In the genomic region with DNA sequence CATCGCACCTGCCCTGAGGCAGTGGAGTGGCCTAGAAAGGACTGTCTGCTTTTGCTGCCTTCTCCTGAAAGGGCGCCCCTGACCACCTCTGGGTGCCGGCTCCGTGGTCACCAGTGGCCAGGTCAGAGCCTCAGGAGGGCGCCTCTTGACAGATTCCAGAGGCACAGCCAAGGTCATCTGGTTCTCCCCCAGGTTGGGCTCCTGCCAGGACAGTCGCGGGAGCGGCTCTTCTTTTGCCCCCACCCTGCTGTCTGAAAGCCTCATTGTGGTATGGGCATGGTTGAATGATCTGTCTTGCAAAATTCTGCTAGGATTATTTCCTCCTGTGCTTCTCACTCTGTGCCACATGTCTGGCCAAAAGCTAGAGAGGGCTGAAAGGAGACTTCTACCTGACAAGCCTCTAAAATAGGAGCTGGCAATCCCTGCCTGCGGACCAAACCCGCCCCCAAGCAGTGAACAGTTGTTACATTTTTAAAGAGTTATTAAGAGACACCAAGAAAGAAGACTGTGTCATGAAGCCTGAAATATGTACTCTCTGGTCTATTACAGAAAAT, we compare ENCODE assay signal across 13 cellular contexts.
DNase-seq lines count a peak whose midpoint lies in the region; ATAC-seq lines count a peak whose summit lies in the region.
"Had no signal": no experiment of that assay in that cellular context is flagged by ENCODE, and none has a peak within 500 bp of the region (broad histone marks: within the 10 kb centered on the region; RNA-seq: fewer than 3 reads in every experiment).

No MANE protein-coding gene starts in this region.

- H3K4me3 Mint-ChIP-seq in activated CD8-positive, alpha-beta T cell treated with anti-CD3 and anti-CD28 coated beads, Interleukin-2, amount 10 ng/mL, durations not matched to agents 7 days and 5 days = no peak overlapping the region
- H3K4me3 Mint-ChIP-seq in naive thymus-derived CD4-positive, alpha-beta T cell = peak overlapping the region in 3 of 10 donors; percentile 29 to 52 (median 29)

- peak overlapping the region in 5 of 11 experiments; percentile 10 to 55 (median 44); a peak in 5 of 22 replicates for H3K9ac ChIP-seq in BLaER1 treated with 17β-estradiol and CSF1 and Interleukin-3, amounts not matched to agents 10 nM and 100 nM
- H3K9ac ChIP-seq in trophoblast cell (ENCODE audit: low read length) = no peak overlapping the region

- peaks cover 25% of the 10 kb centered on the region for H3K4me1 Mint-ChIP-seq in activated CD8-positive, alpha-beta T cell treated with anti-CD3 and anti-CD28 coated beads, Interleukin-2, amount 10 ng/mL, durations not matched to agents 7 days and 5 days (ENCODE audit: low read depth)
- peaks cover 10 to 31% (median 26%) of the 10 kb centered on the region in 7 donors for H3K4me1 Mint-ChIP-seq in naive thymus-derived CD4-positive, alpha-beta T cell

- H3K36me3 Mint-ChIP-seq in activated CD8-positive, alpha-beta T cell treated with anti-CD3 and anti-CD28 coated beads, Interleukin-2, amount 10 ng/mL, durations not matched to agents 7 days and 5 days (ENCODE audit: low read depth) = no peaks in the 10 kb centered on the region
- H3K36me3 Mint-ChIP-seq in naive thymus-derived CD4-positive, alpha-beta T cell = peaks cover 0 to 24% (median 5%) of the 10 kb centered on the region in 5 donors

- no peak overlapping the region for H2BK12ac ChIP-seq in trophoblast cell (ENCODE audit: low read length)

- no peaks in the 10 kb centered on the region for H3K9me3 Mint-ChIP-seq in activated CD8-positive, alpha-beta T cell treated with anti-CD3 and anti-CD28 coated beads, Interleukin-2, amount 10 ng/mL, durations not matched to agents 7 days and 5 days (ENCODE audit: insufficient read depth)
- H3K9me3 Mint-ChIP-seq in naive thymus-derived CD4-positive, alpha-beta T cell = no peaks in the 10 kb centered on the region

- H4K12ac ChIP-seq in trophoblast cell (ENCODE audit: low read depth, low read length) = no peak overlapping the region

- peak overlapping the region; percentile 51 to 81 (median 69) for H3K4me2 ChIP-seq in BLaER1 treated with 17β-estradiol and CSF1 and Interleukin-3, amounts not matched to agents 10 nM and 100 nM
- H3K4me2 ChIP-seq in trophoblast cell (ENCODE audit: low read length) = no peak overlapping the region
- H3K4me2 ChIP-seq: PC-9 had no signal

- no peak overlapping the region for H2AFZ ChIP-seq in trophoblast cell (ENCODE audit: insufficient read depth, low read length, poor library complexity)
- H2AFZ ChIP-seq: PC-9 had no signal

- peaks cover 0 to 43% (median 0%) of the 10 kb centered on the region in 11 experiments; a peak in 5 of 22 replicates for H4K20me1 ChIP-seq in BLaER1 treated with 17β-estradiol and CSF1 and Interleukin-3, amounts not matched to agents 10 nM and 100 nM

- H3K27ac Mint-ChIP-seq in activated CD8-positive, alpha-beta T cell treated with anti-CD3 and anti-CD28 coated beads, Interleukin-2, amount 10 ng/mL, durations not matched to agents 7 days and 5 days = peak overlapping the region; percentile 57
- peak overlapping the region in 8 of 9 donors; percentile 51 to 88 (median 79) for H3K27ac Mint-ChIP-seq in naive thymus-derived CD4-positive, alpha-beta T cell

- no peaks in the 10 kb centered on the region for H3K79me1 ChIP-seq in trophoblast cell (ENCODE audit: low read length)

- POLR2A ChIA-PET in activated CD8-positive, alpha-beta T cell treated with anti-CD3 and anti-CD28 coated beads, Interleukin-2, amount 10 ng/mL, durations not matched to agents 7 days and 5 days (lab: Charles Lee) = interaction anchor here (1.0 kb wide), 1 partner anchor 14 kb away, joined by 4 read pairs; no protein-coding TSS in a partner anchor
- POLR2A ChIA-PET in naive thymus-derived CD4-positive, alpha-beta T cell (lab: Charles Lee) = no interaction called here

- H3K27me3 Mint-ChIP-seq in activated CD8-positive, alpha-beta T cell treated with anti-CD3 and anti-CD28 coated beads, Interleukin-2, amount 10 ng/mL, durations not matched to agents 7 days and 5 days (ENCODE audit: low read depth) = no peaks in the 10 kb centered on the region
- no peaks in the 10 kb centered on the region for H3K27me3 Mint-ChIP-seq in naive thymus-derived CD4-positive, alpha-beta T cell

- no peak overlapping the region for H4K8ac ChIP-seq in trophoblast cell (ENCODE audit: low read depth, low read length)

- H3K23ac ChIP-seq in trophoblast cell (ENCODE audit: low read length) = no peak overlapping the region

- H3K79me2 ChIP-seq in trophoblast cell (ENCODE audit: control insufficient read depth, insufficient read depth, low read length, poor library complexity) = no peaks in the 10 kb centered on the region

- no peaks in the 10 kb centered on the region for H3K9me3 ChIP-seq in BLaER1 treated with 17β-estradiol and CSF1 and Interleukin-3, amounts not matched to agents 10 nM and 100 nM (replicated peaks in 1 of 11)
- no peaks in the 10 kb centered on the region for H3K9me3 ChIP-seq in naive thymus-derived CD4-positive, alpha-beta T cell (ENCODE audit: control insufficient read depth in 2 of 3, low read length in 3 of 3)
- no peaks in the 10 kb centered on the region for H3K9me3 ChIP-seq in trophoblast cell (ENCODE audit: insufficient read depth, low read depth, low read length)

- peaks cover 35 to 51% (median 48%) of the 10 kb centered on the region in 10 experiments for H3K4me1 ChIP-seq in BLaER1 treated with 17β-estradiol and CSF1 and Interleukin-3, amounts not matched to agents 10 nM and 100 nM
- peaks cover 0 to 12% of the 10 kb centered on the region in 2 donors for H3K4me1 ChIP-seq in naive thymus-derived CD4-positive, alpha-beta T cell (ENCODE audit: control insufficient read depth in 2 of 2, insufficient read depth in 2 of 2, low read length in 2 of 2)
- peaks cover 0 to 3% of the 10 kb centered on the region in 2 experiments for H3K4me1 ChIP-seq in trophoblast cell (ENCODE audit: control insufficient read depth in 1 of 2, insufficient read depth in 2 of 2, low read length in 2 of 2)

- CTCF ChIA-PET in activated CD8-positive, alpha-beta T cell treated with anti-CD3 and anti-CD28 coated beads, Interleukin-2, amount 10 ng/mL, durations not matched to agents 7 days and 5 days (lab: Charles Lee) = interaction anchor here (2.6 kb wide), 1 partner anchor 8 kb away, joined by 14 read pairs; no protein-coding TSS in a partner anchor
- CTCF ChIA-PET in naive thymus-derived CD4-positive, alpha-beta T cell (lab: Charles Lee) = interaction anchor here (0.8 kb wide), 1 partner anchor 9 kb away, joined by 3 read pairs; no protein-coding TSS in a partner anchor

- no peak overlapping the region for H2AK5ac ChIP-seq in trophoblast cell (ENCODE audit: low read length)

- no peaks in the 10 kb centered on the region for H3K27me3 ChIP-seq in BLaER1 treated with 17β-estradiol and CSF1 and Interleukin-3, amounts not matched to agents 10 nM and 100 nM
- no peaks in the 10 kb centered on the region for H3K27me3 ChIP-seq in naive thymus-derived CD4-positive, alpha-beta T cell (ENCODE audit: control insufficient read depth in 2 of 2, insufficient read depth in 2 of 2, low read length in 2 of 2)
- no peaks in the 10 kb centered on the region for H3K27me3 ChIP-seq in trophoblast cell (ENCODE audit: insufficient read depth, low read length)
- H3K27me3 ChIP-seq: dorsolateral prefrontal cortex had no signal

- no peak overlapping the region for H2BK120ac ChIP-seq in trophoblast cell (ENCODE audit: insufficient read depth, low read length, poor library complexity)

- WGBS in trophoblast cell (ENCODE audit: extremely low coverage, insufficient coverage, insufficient read length) = no CpG with 5 or more reads among the region's 10 CpGs

- peak overlapping the region in 1 of 11 experiments; percentile 14; a peak in 1 of 22 replicates for H3K27ac ChIP-seq in BLaER1 treated with 17β-estradiol and CSF1 and Interleukin-3, amounts not matched to agents 10 nM and 100 nM
- H3K27ac ChIP-seq in naive thymus-derived CD4-positive, alpha-beta T cell (ENCODE audit: low read depth, low read length) = peak overlapping the region; percentile 17
- no peak overlapping the region for H3K27ac ChIP-seq in trophoblast cell (ENCODE audit: low read depth, low read length)
- H3K27ac ChIP-seq: PC-9 had no signal

- no peak overlapping the region for H2BK5ac ChIP-seq in trophoblast cell (ENCODE audit: low read depth, low read length, poor library complexity)

- peaks cover 0 to 54% (median 10%) of the 10 kb centered on the region in 11 experiments; a peak in 12 of 22 replicates for H3K36me3 ChIP-seq in BLaER1 treated with 17β-estradiol and CSF1 and Interleukin-3, amounts not matched to agents 10 nM and 100 nM
- peaks cover 0 to 20% (median 0%) of the 10 kb centered on the region in 3 experiments for H3K36me3 ChIP-seq in naive thymus-derived CD4-positive, alpha-beta T cell (ENCODE audit: control insufficient read depth in 2 of 3, insufficient read depth in 3 of 3, low read length in 3 of 3)
- peaks cover 2 to 8% of the 10 kb centered on the region in 2 experiments for H3K36me3 ChIP-seq in trophoblast cell (ENCODE audit: control insufficient read depth in 1 of 2, insufficient read depth in 2 of 2, low read length in 2 of 2)

- no peak overlapping the region for H3K4ac ChIP-seq in trophoblast cell (ENCODE audit: low read depth, low read length)

- intact Hi-C loops in naive thymus-derived CD4-positive, alpha-beta T cell (cut with micrococcal nuclease) = no loop called here

- no peak overlapping the region for H3K14ac ChIP-seq in trophoblast cell (ENCODE audit: low read length)

- no peak overlapping the region for H3K18ac ChIP-seq in trophoblast cell (ENCODE audit: low read length)

- H3K4me3 ChIP-seq in BLaER1 treated with 17β-estradiol and CSF1 and Interleukin-3, amounts not matched to agents 10 nM and 100 nM = no peak overlapping the region
- no peak overlapping the region for H3K4me3 ChIP-seq in naive thymus-derived CD4-positive, alpha-beta T cell (ENCODE audit: low read length)
- H3K4me3 ChIP-seq in trophoblast cell (ENCODE audit: low read depth, low read length) = no peak overlapping the region
- H3K4me3 ChIP-seq: dorsolateral prefrontal cortex, PC-9 had no signal

- no peak for DNase-seq in activated CD8-positive, alpha-beta T cell treated with anti-CD3 and anti-CD28 coated beads, Interleukin-2, amount 10 ng/mL, durations not matched to agents 7 days and 5 days
- no peak for DNase-seq in naive thymus-derived CD4-positive, alpha-beta T cell
- DNase-seq in NCI-H226 (no peak), iPS-NIHi7 (ENCODE audit: extremely low spot score) (no peak), trophoblast cell (no peak), occipital lobe (lab: John Stamatoyannopoulos, UW) (no peak)
- DNase-seq: dorsolateral prefrontal cortex, GDM1, NCI-H2171 treated with DMSO at 0.1 percent for 48 hours, T-helper 9 cell had no signal

- no peak overlapping the region for H4K91ac ChIP-seq in trophoblast cell (ENCODE audit: low read depth, low read length)

- ATAC-seq in GM19468 (IDR thresholded peaks at IDR 0.05; ENCODE audit: extremely low read depth, unreplicated experiment) = peak; percentile 19
- no peak for ATAC-seq in activated CD8-positive, alpha-beta T cell treated with anti-CD3 and anti-CD28 coated beads, Interleukin-2, amount 10 ng/mL, durations not matched to agents 7 days and 5 days
- ATAC-seq in naive thymus-derived CD4-positive, alpha-beta T cell = no peak
